Comparison of ENCODE assay signal across 23 cellular contexts in genomic region chr2:191270303-191271178, GRCh38. TPM values are rescaled to one million over a fixed set of nuclear protein-coding genes. Genes with fewer than 3 reads are reported as not detected.
DNase-seq lines count a peak whose midpoint lies in the region; ATAC-seq, FAIRE-seq and TF ChIP-seq lines count a peak whose summit lies in the region.
"Had no signal": no experiment of that assay in that cellular context is flagged by ENCODE, and none has a peak within 500 bp of the region (broad histone marks: within the 10 kb centered on the region; RNA-seq: fewer than 3 reads in every experiment).

No MANE protein-coding gene starts in this region.

- no peaks in the 10 kb centered on the region for H4K20me1 ChIP-seq in endothelial cell of umbilical vein (replicated peaks; ENCODE audit: control insufficient read depth, extremely low read depth, insufficient read depth, low read length)

- H4K12ac ChIP-seq in trophoblast cell (ENCODE audit: low read depth, low read length), result no peak overlapping the region

- H3K4me1 ChIP-seq in endothelial cell of umbilical vein (ENCODE audit: control insufficient read depth, extremely low read depth, insufficient read depth, low read length) (peaks cover 6% of the 10 kb centered on the region), trophoblast cell (ENCODE audit: control insufficient read depth in 1 of 2, insufficient read depth in 2 of 2, low read length in 2 of 2) (peaks cover 11 to 12% of the 10 kb centered on the region in 2 experiments)

- H3K23ac ChIP-seq in trophoblast cell (ENCODE audit: low read length), result no peak overlapping the region

- POLR2A ChIA-PET in endothelial cell of umbilical vein (lab: Charles Lee), result interaction anchor here (0.6 kb wide), 1 partner anchor 10 kb away, joined by 4 read pairs; no protein-coding TSS in a partner anchor

- H2BK12ac ChIP-seq in trophoblast cell (ENCODE audit: low read length), result no peak overlapping the region

- peak; percentile 62 for ATAC-seq in HG03520 (IDR thresholded peaks at IDR 0.05; ENCODE audit: unreplicated experiment)
- ATAC-seq in GM21786 (IDR thresholded peaks at IDR 0.05; ENCODE audit: unreplicated experiment), result no peak
- no peak for ATAC-seq in GM18520 (IDR thresholded peaks at IDR 0.05; ENCODE audit: unreplicated experiment)
- ATAC-seq: activated T-cell treated with anti-CD3 and anti-CD28 coated beads, Interleukin-2, amount 50 U/mL, for 4 hours; gastrocnemius medialis; left lung; right lobe of liver had no signal

- intact Hi-C loops in endothelial cell of umbilical vein (cut with micrococcal nuclease), result no loop called here

- H2AFZ ChIP-seq in endothelial cell of umbilical vein (ENCODE audit: low read depth, low read length), result no peak overlapping the region
- H2AFZ ChIP-seq in trophoblast cell (ENCODE audit: insufficient read depth, low read length, poor library complexity), result no peak overlapping the region
- H2AFZ ChIP-seq: PC-9 had no signal

- H3K36me3 ChIP-seq in endothelial cell of umbilical vein (ENCODE audit: control insufficient read depth in 2 of 2, extremely low read depth in 1 of 2, insufficient read depth in 2 of 2, low read length in 2 of 2) (no peaks in the 10 kb centered on the region), trophoblast cell (ENCODE audit: control insufficient read depth in 1 of 2, insufficient read depth in 2 of 2, low read length in 2 of 2) (peaks cover 0 to 3% of the 10 kb centered on the region in 2 experiments)
- H3K36me3 ChIP-seq: brain microvascular endothelial cell, gastrocnemius medialis, left lung, right lobe of liver, tibial nerve, WERI-Rb-1 had no signal

- H3K27ac ChIP-seq in endothelial cell of umbilical vein (ENCODE audit: insufficient read depth, low read depth, low read length) (no peak overlapping the region), trophoblast cell (ENCODE audit: low read depth, low read length) (no peak overlapping the region)
- H3K27ac ChIP-seq: 22Rv1; BLaER1 treated with 17β-estradiol and CSF1 and Interleukin-3, amounts not matched to agents 10 nM and 100 nM; brain microvascular endothelial cell; gastrocnemius medialis; left lung; PC-9; right lobe of liver; tibial nerve; WERI-Rb-1 had no signal

- dilution Hi-C loops in endothelial cell of umbilical vein (cut with MboI; ENCODE audit: extremely low pct_ligation_motif_present, low sequenced_read_pairs), result no loop called here

- CTCF ChIA-PET in endothelial cell of umbilical vein (lab: Charles Lee), result interaction anchor here (0.7 kb wide), 1 partner anchor 52 kb away, joined by 3 read pairs; no protein-coding TSS in a partner anchor

- DNase-seq in DMS 273 (lab: John Stamatoyannopoulos, UW; ENCODE audit: unreplicated experiment) (peak; percentile 11), DMS 273 treated with DMSO at 0.1 percent for 48 hours (lab: John Stamatoyannopoulos, UW) (no peak), endothelial cell of umbilical vein (ENCODE audit: low read depth, low spot score) (no peak), trophoblast cell (no peak), germinal center (ENCODE audit: low spot score) (no peak)
- DNase-seq: activated CD4-positive, alpha-beta memory T cell treated with anti-CD3 and anti-CD28 coated beads for 36 hours; activated T-cell treated with anti-CD3 and anti-CD28 coated beads, Interleukin-2, amount 50 U/mL, for 4 hours; brain microvascular endothelial cell; cortex of kidney; gastrocnemius medialis; left lung; NCI-H1092; occipital lobe; PC-9; right lobe of liver; T-helper 2 cell; WERI-Rb-1 had no signal

- H3K4me3 ChIP-seq in endothelial cell of umbilical vein (replicated peaks in 1 of 3; ENCODE audit: insufficient read depth in 1 of 3, low read depth in 1 of 3, low read length in 3 of 3) (no peak overlapping the region), trophoblast cell (ENCODE audit: low read depth, low read length) (no peak overlapping the region)
- H3K4me3 ChIP-seq: BLaER1 treated with 17β-estradiol and CSF1 and Interleukin-3, amounts not matched to agents 10 nM and 100 nM; gastrocnemius medialis; left lung; PC-9; right lobe of liver; tibial nerve had no signal

- H3K79me2 ChIP-seq in endothelial cell of umbilical vein (ENCODE audit: control insufficient read depth, insufficient read depth, low read length) (peaks cover 24% of the 10 kb centered on the region), trophoblast cell (ENCODE audit: control insufficient read depth, insufficient read depth, low read length, poor library complexity) (peaks cover 22% of the 10 kb centered on the region)

- H3K9ac ChIP-seq in endothelial cell of umbilical vein (replicated peaks; ENCODE audit: extremely low read depth, insufficient read depth, low read length) (no peak overlapping the region), trophoblast cell (ENCODE audit: low read length) (no peak overlapping the region)
- H3K9ac ChIP-seq: BLaER1 treated with 17β-estradiol and CSF1 and Interleukin-3, amounts not matched to agents 10 nM and 100 nM had no signal

- TF ChIP-seq POLR2A in endothelial cell of umbilical vein (IDR thresholded peaks at IDR 0.05; ENCODE audit: low read depth, low read length), result no peak

- H2BK5ac ChIP-seq in trophoblast cell (ENCODE audit: low read depth, low read length, poor library complexity), result no peak overlapping the region

- no peaks in the 10 kb centered on the region for H3K79me1 ChIP-seq in trophoblast cell (ENCODE audit: low read length)

- no peaks in the 10 kb centered on the region for H3K27me3 ChIP-seq in endothelial cell of umbilical vein (ENCODE audit: control insufficient read depth in 2 of 2, insufficient read depth in 2 of 2, low read length in 2 of 2)
- no peaks in the 10 kb centered on the region for H3K27me3 ChIP-seq in trophoblast cell (ENCODE audit: insufficient read depth, low read length)
- H3K27me3 ChIP-seq: BLaER1 treated with 17β-estradiol and CSF1 and Interleukin-3, amounts not matched to agents 10 nM and 100 nM; brain microvascular endothelial cell; gastrocnemius medialis; left lung; right lobe of liver; tibial nerve had no signal

- no peak overlapping the region for H4K8ac ChIP-seq in trophoblast cell (ENCODE audit: low read depth, low read length)

- peak overlapping the region; percentile 11 for H3K4ac ChIP-seq in trophoblast cell (ENCODE audit: low read depth, low read length)

- WGBS in trophoblast cell (ENCODE audit: extremely low coverage, insufficient coverage, insufficient read length), result no CpG with 5 or more reads among the region's 6 CpGs

- no peak overlapping the region for H2AK5ac ChIP-seq in trophoblast cell (ENCODE audit: low read length)

- H3K18ac ChIP-seq in trophoblast cell (ENCODE audit: low read length), result no peak overlapping the region

- FAIRE-seq in endothelial cell of umbilical vein (lab: Jason Lieb, UNC), result peak; percentile 85

- H3K9me3 ChIP-seq in endothelial cell of umbilical vein (replicated peaks; ENCODE audit: control insufficient read depth, insufficient read depth, low read length), result no peaks in the 10 kb centered on the region
- no peaks in the 10 kb centered on the region for H3K9me3 ChIP-seq in trophoblast cell (ENCODE audit: insufficient read depth, low read depth, low read length)
- H3K9me3 ChIP-seq: gastrocnemius medialis, left lung, right lobe of liver, tibial nerve had no signal

- H3K14ac ChIP-seq in trophoblast cell (ENCODE audit: low read length), result no peak overlapping the region

- no peak overlapping the region for H4K91ac ChIP-seq in trophoblast cell (ENCODE audit: low read depth, low read length)

- H3K4me2 ChIP-seq in endothelial cell of umbilical vein (ENCODE audit: insufficient read depth, low read length) (no peak overlapping the region), trophoblast cell (ENCODE audit: low read length) (no peak overlapping the region)
- H3K4me2 ChIP-seq: BLaER1 treated with 17β-estradiol and CSF1 and Interleukin-3, amounts not matched to agents 10 nM and 100 nM; PC-9 had no signal

- TF ChIP-seq CTCF in endothelial cell of umbilical vein (IDR thresholded peaks at IDR 0.05; ENCODE audit: extremely low read depth in 1 of 2, insufficient read depth in 1 of 2, low read depth in 1 of 2, low read length in 2 of 2), result no peak

- no peak overlapping the region for H2BK120ac ChIP-seq in trophoblast cell (ENCODE audit: insufficient read depth, low read length, poor library complexity)

- H3K9me1 ChIP-seq in endothelial cell of umbilical vein (replicated peaks; ENCODE audit: control insufficient read depth, extremely low read depth, insufficient read depth, low read length), result no peaks in the 10 kb centered on the region

- BruUV-seq in endothelial cell of umbilical vein (replicated peaks; lab: Mats Ljungman, UMichigan), result no TSS peak

TF ChIP-seq in endothelial cell of umbilical vein, 7 proteins besides CTCF, POLR2A, EP300 and RAD21:
- TF ChIP-seq EZH2 (IDR thresholded peaks at IDR 0.05; ENCODE audit: borderline replicate concordance, low read depth, low read length, severe bottlenecking) (no peak), POLR2AphosphoS5 (IDR thresholded peaks at IDR 0.05; ENCODE audit: insufficient read depth, low read depth, low read length) (no peak), GATA2 (IDR thresholded peaks at IDR 0.05; ENCODE audit: insufficient read depth, insufficient read length, low read depth, low read length) (no peak), MYC (IDR thresholded peaks at IDR 0.05; ENCODE audit: low read depth, low read length) (no peak), FOS (IDR thresholded peaks at IDR 0.05; ENCODE audit: borderline replicate concordance, insufficient read depth, low read length) (no peak), JUN (IDR thresholded peaks at IDR 0.05; ENCODE audit: borderline replicate concordance, insufficient read depth, insufficient read length, low read depth) (no peak), MAX (IDR thresholded peaks at IDR 0.05; ENCODE audit: insufficient read depth, insufficient read length) (no peak)

RNA-seq across cellular contexts. Expression of gene MYO1B, which starts 25.3 kb away (rescaled TPM):
- total RNA-seq in endothelial cell of umbilical vein, result 51.1 and 55.4 TPM in 2 replicates
- polyA plus RNA-seq in endothelial cell of umbilical vein, result 6.4 and 8.7 TPM in 2 replicates
- 10.4 and 11.4 TPM in 2 replicates for polyA plus RNA-seq in endothelial cell of umbilical vein (2011; cell fraction: cytosol; rRNA removed)
- 25.9 and 36.1 TPM in 2 replicates for polyA plus RNA-seq in endothelial cell of umbilical vein (2011; cell fraction: nucleus; rRNA removed)
- polyA plus RNA-seq in endothelial cell of umbilical vein (2012), result 13.4 and 31.5 TPM in 2 replicates
- 33.6 and 34.5 TPM in 2 replicates for polyA minus RNA-seq in endothelial cell of umbilical vein
- polyA minus RNA-seq in endothelial cell of umbilical vein (2011; cell fraction: cytosol; rRNA and poly(A)+ RNA removed), result 6.7 TPM
- polyA minus RNA-seq in endothelial cell of umbilical vein (2011; cell fraction: nucleus; rRNA and poly(A)+ RNA removed), result 62.8 and 97.2 TPM in 2 replicates
- polyA plus RNA-seq in trophoblast cell (2013), result 40.2 and 40.9 TPM in 2 replicates
